1 cellular context compared by ENCODE assay signal in genomic region chr14:88819674-88820073, GRCh38. TPM values are rescaled to one million over a fixed set of nuclear protein-coding genes. Genes with fewer than 3 reads are reported as not detected.
"Had no signal": no experiment of that assay in that cellular context is flagged by ENCODE, and none has a peak within 500 bp of the region (broad histone marks: within the 10 kb centered on the region; RNA-seq: fewer than 3 reads in every experiment).

No MANE protein-coding gene starts in this region.

RNA-seq across cellular contexts. Expression of gene EML5, which starts 26.9 kb away (rescaled TPM):
- total RNA-seq: G401 had no signal
